In genomic region chr10:21406595-21407218, GRCh38 we compare ENCODE assay signal across 10 cellular contexts.
A peak's percentile ranks its signal among the peaks of the same experiment; 100 is the strongest.
DNase-seq lines count a peak whose midpoint lies in the region; ATAC-seq and TF ChIP-seq lines count a peak whose summit lies in the region.
"Had no signal": no experiment of that assay in that cellular context is flagged by ENCODE, and none has a peak within 500 bp of the region (broad histone marks: within the 10 kb centered on the region; RNA-seq: fewer than 3 reads in every experiment).

No MANE protein-coding gene starts in this region.

- TF ChIP-seq CTCF in Caco-2 (IDR thresholded peaks at IDR 0.05; ENCODE audit: insufficient read depth in 1 of 2, low read depth in 1 of 2, low read length in 1 of 2, severe bottlenecking in 1 of 2, unreplicated experiment in 1 of 2), result no peak
- no peak for TF ChIP-seq CTCF in RWPE1 (conservative IDR thresholded peaks at IDR 0.05; ENCODE audit: low read depth)

- H3K27ac Mint-ChIP-seq in Caco-2 (ENCODE audit: unreplicated experiment) (peak overlapping the region; percentile 2), immature natural killer cell (peak overlapping the region in 2 of 6 donors; percentile 26 to 27)
- peak overlapping the region; percentile 22 for H3K27ac Mint-ChIP-seq in activated CD4-positive, alpha-beta T cell treated with anti-CD3 and anti-CD28 coated beads, Interleukin-2, amount 10 ng/mL, durations not matched to agents 24 days and 14 days

- DNase-seq in Caco-2 (no peak), immature natural killer cell (peak; percentile 3 to 25 (median 3)), RWPE1 (ENCODE audit: low spot score) (no peak), left colon (no peak), NAMALWA (ENCODE audit: low spot score) (no peak)
- peak; percentile 60 for DNase-seq in activated CD4-positive, alpha-beta T cell treated with anti-CD3 and anti-CD28 coated beads, Interleukin-2, amount 10 ng/mL, durations not matched to agents 24 days and 14 days
- DNase-seq: SJCRH30 had no signal

- intact Hi-C loops in Caco-2 (cut with micrococcal nuclease; ENCODE audit: unreplicated experiment), result no loop called here
- intact Hi-C loops in activated CD4-positive, alpha-beta T cell treated with anti-CD3 and anti-CD28 coated beads, Interleukin-2, amount 10 ng/mL, durations not matched to agents 24 days and 14 days (cut with micrococcal nuclease), result no loop called here
- intact Hi-C loops in left colon (cut with DNase I, micrococcal nuclease), result no loop called here

- H3K9me3 Mint-ChIP-seq in Caco-2 (ENCODE audit: unreplicated experiment), result no peaks in the 10 kb centered on the region
- H3K9me3 Mint-ChIP-seq in activated CD4-positive, alpha-beta T cell treated with anti-CD3 and anti-CD28 coated beads, Interleukin-2, amount 10 ng/mL, durations not matched to agents 24 days and 14 days, result no peaks in the 10 kb centered on the region
- no peaks in the 10 kb centered on the region for H3K9me3 Mint-ChIP-seq in immature natural killer cell

- H3K4me1 Mint-ChIP-seq in Caco-2 (ENCODE audit: low read depth, unreplicated experiment) (peaks cover 33% of the 10 kb centered on the region), immature natural killer cell (peaks cover 9 to 13% of the 10 kb centered on the region in 2 donors)
- peaks cover 9% of the 10 kb centered on the region for H3K4me1 Mint-ChIP-seq in activated CD4-positive, alpha-beta T cell treated with anti-CD3 and anti-CD28 coated beads, Interleukin-2, amount 10 ng/mL, durations not matched to agents 24 days and 14 days

- H3K4me3 Mint-ChIP-seq in Caco-2 (ENCODE audit: unreplicated experiment), result no peak overlapping the region
- no peak overlapping the region for H3K4me3 Mint-ChIP-seq in activated CD4-positive, alpha-beta T cell treated with anti-CD3 and anti-CD28 coated beads, Interleukin-2, amount 10 ng/mL, durations not matched to agents 24 days and 14 days
- peak overlapping the region in 2 of 5 donors; percentile 4 to 52 for H3K4me3 Mint-ChIP-seq in immature natural killer cell

- ATAC-seq in HG02885 (IDR thresholded peaks at IDR 0.05; ENCODE audit: poor library complexity, unreplicated experiment) (peak; percentile 85), left colon (no peak), HG02938 (IDR thresholded peaks at IDR 0.05; ENCODE audit: unreplicated experiment) (no peak)
- ATAC-seq: gastroesophageal sphincter had no signal

- H3K36me3 ChIP-seq in Caco-2 (ENCODE audit: control insufficient read depth, insufficient read depth, low read length), result no peaks in the 10 kb centered on the region
- H3K36me3 ChIP-seq: gastroesophageal sphincter, SJCRH30 had no signal

- POLR2A ChIA-PET in Caco-2 (lab: Charles Lee) (interaction anchor here (0.5 to 0.6 kb wide), 2 partner anchors 65 to 100 kb away, joined by 4 to 11 read pairs; no protein-coding TSS in a partner anchor), RWPE1 (lab: Yijun Ruan, JAX; ENCODE audit: low non-redundant PET) (no interaction called here)

- CTCF ChIA-PET in Caco-2 (lab: Charles Lee), result no interaction called here
- CTCF ChIA-PET in RWPE1 (lab: Yijun Ruan, JAX), result interaction anchor here (0.5 to 0.6 kb wide), 2 partner anchors 90 to 192 kb away, joined by 3 read pairs; no protein-coding TSS in a partner anchor

- BruUV-seq in Caco-2 (replicated peaks; lab: Mats Ljungman, UMichigan), result no TSS peak

- H3K4me1 ChIP-seq in Caco-2, result peaks cover 48% of the 10 kb centered on the region
- H3K4me1 ChIP-seq: SJCRH30 had no signal

- no peaks in the 10 kb centered on the region for H3K27me3 Mint-ChIP-seq in Caco-2 (ENCODE audit: insufficient read depth, unreplicated experiment)
- H3K27me3 Mint-ChIP-seq in activated CD4-positive, alpha-beta T cell treated with anti-CD3 and anti-CD28 coated beads, Interleukin-2, amount 10 ng/mL, durations not matched to agents 24 days and 14 days, result no peaks in the 10 kb centered on the region
- H3K27me3 Mint-ChIP-seq in immature natural killer cell (ENCODE audit: low read depth in 3 of 3), result peaks cover 0 to 5% (median under 1%) of the 10 kb centered on the region in 3 donors

- H3K9me3 ChIP-seq in Caco-2, result no peaks in the 10 kb centered on the region
- H3K9me3 ChIP-seq: gastroesophageal sphincter, SJCRH30 had no signal

- H3K27me3 ChIP-seq in Caco-2 (replicated peaks; ENCODE audit: control insufficient read depth, insufficient read depth, low read length), result no peaks in the 10 kb centered on the region
- H3K27me3 ChIP-seq: gastroesophageal sphincter, SJCRH30 had no signal

- H3K27ac ChIP-seq in RWPE1, result no peak overlapping the region
- H3K27ac ChIP-seq: gastroesophageal sphincter, SJCRH30 had no signal

- H3K36me3 Mint-ChIP-seq in Caco-2 (ENCODE audit: insufficient read depth, unreplicated experiment) (no peaks in the 10 kb centered on the region), immature natural killer cell (no peaks in the 10 kb centered on the region)
- no peaks in the 10 kb centered on the region for H3K36me3 Mint-ChIP-seq in activated CD4-positive, alpha-beta T cell treated with anti-CD3 and anti-CD28 coated beads, Interleukin-2, amount 10 ng/mL, durations not matched to agents 24 days and 14 days (ENCODE audit: low read depth)

- H3K4me3 ChIP-seq in Caco-2 (ENCODE audit: low read depth, low read length), result no peak overlapping the region
- H3K4me3 ChIP-seq: gastroesophageal sphincter, SJCRH30 had no signal

Comparison
In these comparisons a context has a peak if more than half of its experiments do, and no peak if none do; other contexts are left out.
1. DNase-seq: peak in activated CD4-positive, alpha-beta T cell treated with anti-CD3 and anti-CD28 coated beads, Interleukin-2, amount 10 ng/mL, durations not matched to agents 24 days and 14 days (single experiment) and immature natural killer cell (3 of 3); none in Caco-2 (0 of 2), RWPE1 (single experiment), left colon (0 of 2) and NAMALWA (single experiment).